23 cellular contexts compared by ENCODE assay signal in genomic region chr5:167664222-167664804, GRCh38.
"Had no signal": no experiment of that assay in that cellular context is flagged by ENCODE, and none has a peak within 500 bp of the region (broad histone marks: within the 10 kb centered on the region; RNA-seq: fewer than 3 reads in every experiment).

No MANE protein-coding gene starts in this region.

- H3K27me3 ChIP-seq: gastrocnemius medialis, right lobe of liver, tibial artery, upper lobe of left lung, uterus had no signal

- DNase-seq: effector memory CD4-positive, alpha-beta T cell; gastrocnemius medialis; heart right ventricle; hypothalamus; islet precursor cell; left cardiac atrium; left ventricle myocardium inferior; mesendoderm; naive thymus-derived CD4-positive, alpha-beta T cell; nephron progenitor cell; retina; right lobe of liver; stimulated activated CD4-positive, alpha-beta T cell treated with anti-CD3 and anti-CD28 coated beads, Interleukin-4, amount 100 ng/mL, for 1 hour; tibial artery; upper lobe of left lung; uterus had no signal

- H3K4me3 Mint-ChIP-seq: naive thymus-derived CD4-positive, alpha-beta T cell; nephron progenitor cell; stimulated activated memory B cell treated with anti-CD40 and anti-IgM and Interleukin-4, amounts not matched to agents 10 μg/mL and 1 μg/mL and 100 μg/mL, for 72 hours; stimulated activated naive CD8-positive, alpha-beta T cell treated with anti-CD3 and anti-CD28 coated beads, Interleukin-15, Interleukin-2, amounts not matched to agents 100 ng/mL and 50 ng/mL, for 24 hours had no signal

- H3K9me3 ChIP-seq: gastrocnemius medialis, heart right ventricle, left ventricle myocardium inferior, prostate gland, right lobe of liver, tibial artery, upper lobe of left lung, uterus had no signal

- H3K36me3 ChIP-seq: gastrocnemius medialis, heart right ventricle, left ventricle myocardium inferior, prostate gland, right lobe of liver, tibial artery, upper lobe of left lung, uterus had no signal

- FAIRE-seq: endometrium had no signal

- H3K4me1 ChIP-seq: gastrocnemius medialis, heart right ventricle, left ventricle myocardium inferior, parathyroid adenoma, prostate gland, right lobe of liver, tibial artery, upper lobe of left lung, uterus had no signal

- H3K9me3 Mint-ChIP-seq: nephron progenitor cell; stimulated activated memory B cell treated with anti-CD40 and anti-IgM and Interleukin-4, amounts not matched to agents 10 μg/mL and 1 μg/mL and 100 μg/mL, for 72 hours; stimulated activated naive CD8-positive, alpha-beta T cell treated with anti-CD3 and anti-CD28 coated beads, Interleukin-15, Interleukin-2, amounts not matched to agents 100 ng/mL and 50 ng/mL, for 24 hours had no signal

- ATAC-seq: esophagus mucosa; gastrocnemius medialis; heart right ventricle; left cardiac atrium; naive thymus-derived CD4-positive, alpha-beta T cell; right lobe of liver; stimulated activated memory B cell treated with anti-CD40 and anti-IgM and Interleukin-4, amounts not matched to agents 10 μg/mL and 1 μg/mL and 100 μg/mL, for 72 hours had no signal

- H3K4me1 Mint-ChIP-seq: naive thymus-derived CD4-positive, alpha-beta T cell; stimulated activated memory B cell treated with anti-CD40 and anti-IgM and Interleukin-4, amounts not matched to agents 10 μg/mL and 1 μg/mL and 100 μg/mL, for 72 hours had no signal

- H3K27me3 Mint-ChIP-seq: stimulated activated memory B cell treated with anti-CD40 and anti-IgM and Interleukin-4, amounts not matched to agents 10 μg/mL and 1 μg/mL and 100 μg/mL, for 72 hours; stimulated activated naive CD8-positive, alpha-beta T cell treated with anti-CD3 and anti-CD28 coated beads, Interleukin-15, Interleukin-2, amounts not matched to agents 100 ng/mL and 50 ng/mL, for 24 hours had no signal

- H3K36me3 Mint-ChIP-seq: naive thymus-derived CD4-positive, alpha-beta T cell; stimulated activated memory B cell treated with anti-CD40 and anti-IgM and Interleukin-4, amounts not matched to agents 10 μg/mL and 1 μg/mL and 100 μg/mL, for 72 hours had no signal

- H3K9ac ChIP-seq: parathyroid adenoma had no signal

- H3K27ac ChIP-seq: gastrocnemius medialis, heart right ventricle, left ventricle myocardium inferior, parathyroid adenoma, prostate gland, right lobe of liver, tibial artery, upper lobe of left lung, uterus had no signal

- H3K27ac Mint-ChIP-seq: naive thymus-derived CD4-positive, alpha-beta T cell; nephron progenitor cell; stimulated activated memory B cell treated with anti-CD40 and anti-IgM and Interleukin-4, amounts not matched to agents 10 μg/mL and 1 μg/mL and 100 μg/mL, for 72 hours; stimulated activated naive CD8-positive, alpha-beta T cell treated with anti-CD3 and anti-CD28 coated beads, Interleukin-15, Interleukin-2, amounts not matched to agents 100 ng/mL and 50 ng/mL, for 24 hours had no signal

- H3K4me3 ChIP-seq: gastrocnemius medialis, heart right ventricle, left ventricle myocardium inferior, lung, prostate gland, right lobe of liver, tibial artery, upper lobe of left lung, uterus had no signal
